In the genomic region with DNA sequence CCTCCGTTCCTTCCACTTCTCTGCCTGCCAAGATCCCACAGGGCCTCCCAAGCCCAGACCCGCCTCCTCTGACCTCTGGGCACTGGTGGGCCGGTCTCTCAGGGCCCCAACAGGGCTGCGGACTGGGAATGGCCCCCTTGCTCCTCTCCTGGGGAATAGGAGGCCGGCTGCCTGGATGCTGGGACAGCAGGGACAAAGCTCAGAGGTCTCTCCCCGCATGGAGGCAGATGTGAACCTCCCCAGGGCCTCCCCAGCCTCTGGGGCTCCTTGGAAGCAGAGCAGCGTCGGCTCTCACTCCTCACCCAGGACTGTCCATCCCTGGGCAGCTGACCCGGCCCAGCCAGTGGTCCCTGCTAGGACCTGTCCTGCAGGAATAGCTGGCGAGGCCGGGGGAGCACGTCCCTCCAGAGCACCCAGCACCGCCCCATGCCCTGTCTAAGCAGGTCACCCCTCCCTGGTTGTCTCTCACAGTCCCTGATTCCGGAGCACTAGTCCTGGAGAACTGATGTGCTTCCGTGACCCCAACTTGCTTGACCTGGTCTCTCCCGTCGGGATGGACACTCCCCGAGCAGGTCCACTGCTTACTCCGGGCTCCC, we compare ENCODE assay signal across 2 cellular contexts.
TF ChIP-seq lines count a peak whose summit lies in the region.

No MANE protein-coding gene starts in this region.

TF ChIP-seq in SK-N-SH, 30 proteins besides CTCF, POLR2A, EP300 and RAD21 (continued from another document):
- TF ChIP-seq, protein P1, sequence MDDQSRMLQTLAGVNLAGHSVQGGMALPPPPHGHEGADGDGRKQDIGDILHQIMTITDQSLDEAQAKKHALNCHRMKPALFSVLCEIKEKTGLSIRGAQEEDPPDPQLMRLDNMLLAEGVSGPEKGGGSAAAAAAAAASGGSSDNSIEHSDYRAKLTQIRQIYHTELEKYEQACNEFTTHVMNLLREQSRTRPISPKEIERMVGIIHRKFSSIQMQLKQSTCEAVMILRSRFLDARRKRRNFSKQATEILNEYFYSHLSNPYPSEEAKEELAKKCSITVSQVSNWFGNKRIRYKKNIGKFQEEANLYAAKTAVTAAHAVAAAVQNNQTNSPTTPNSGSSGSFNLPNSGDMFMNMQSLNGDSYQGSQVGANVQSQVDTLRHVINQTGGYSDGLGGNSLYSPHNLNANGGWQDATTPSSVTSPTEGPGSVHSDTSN (IDR thresholded peaks at IDR 0.05): no peak
- no peak for TF ChIP-seq RFX5 (IDR thresholded peaks at IDR 0.05; ENCODE audit: low read length)
- no peak for TF ChIP-seq RXRA (IDR thresholded peaks at IDR 0.05; ENCODE audit: borderline replicate concordance, low read depth)
- no peak for TF ChIP-seq NRF1 (IDR thresholded peaks at IDR 0.05; ENCODE audit: low read depth, low read length)
- TF ChIP-seq GATA2 (CRISPR knock-in tag; IDR thresholded peaks at IDR 0.05): no peak
- no peak for TF ChIP-seq ELF1 (IDR thresholded peaks at IDR 0.05)
- TF ChIP-seq, protein P2, sequence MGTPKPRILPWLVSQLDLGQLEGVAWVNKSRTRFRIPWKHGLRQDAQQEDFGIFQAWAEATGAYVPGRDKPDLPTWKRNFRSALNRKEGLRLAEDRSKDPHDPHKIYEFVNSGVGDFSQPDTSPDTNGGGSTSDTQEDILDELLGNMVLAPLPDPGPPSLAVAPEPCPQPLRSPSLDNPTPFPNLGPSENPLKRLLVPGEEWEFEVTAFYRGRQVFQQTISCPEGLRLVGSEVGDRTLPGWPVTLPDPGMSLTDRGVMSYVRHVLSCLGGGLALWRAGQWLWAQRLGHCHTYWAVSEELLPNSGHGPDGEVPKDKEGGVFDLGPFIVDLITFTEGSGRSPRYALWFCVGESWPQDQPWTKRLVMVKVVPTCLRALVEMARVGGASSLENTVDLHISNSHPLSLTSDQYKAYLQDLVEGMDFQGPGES (IDR thresholded peaks at IDR 0.05; ENCODE audit: low read depth, low read length): no peak
- TF ChIP-seq, protein P3, sequence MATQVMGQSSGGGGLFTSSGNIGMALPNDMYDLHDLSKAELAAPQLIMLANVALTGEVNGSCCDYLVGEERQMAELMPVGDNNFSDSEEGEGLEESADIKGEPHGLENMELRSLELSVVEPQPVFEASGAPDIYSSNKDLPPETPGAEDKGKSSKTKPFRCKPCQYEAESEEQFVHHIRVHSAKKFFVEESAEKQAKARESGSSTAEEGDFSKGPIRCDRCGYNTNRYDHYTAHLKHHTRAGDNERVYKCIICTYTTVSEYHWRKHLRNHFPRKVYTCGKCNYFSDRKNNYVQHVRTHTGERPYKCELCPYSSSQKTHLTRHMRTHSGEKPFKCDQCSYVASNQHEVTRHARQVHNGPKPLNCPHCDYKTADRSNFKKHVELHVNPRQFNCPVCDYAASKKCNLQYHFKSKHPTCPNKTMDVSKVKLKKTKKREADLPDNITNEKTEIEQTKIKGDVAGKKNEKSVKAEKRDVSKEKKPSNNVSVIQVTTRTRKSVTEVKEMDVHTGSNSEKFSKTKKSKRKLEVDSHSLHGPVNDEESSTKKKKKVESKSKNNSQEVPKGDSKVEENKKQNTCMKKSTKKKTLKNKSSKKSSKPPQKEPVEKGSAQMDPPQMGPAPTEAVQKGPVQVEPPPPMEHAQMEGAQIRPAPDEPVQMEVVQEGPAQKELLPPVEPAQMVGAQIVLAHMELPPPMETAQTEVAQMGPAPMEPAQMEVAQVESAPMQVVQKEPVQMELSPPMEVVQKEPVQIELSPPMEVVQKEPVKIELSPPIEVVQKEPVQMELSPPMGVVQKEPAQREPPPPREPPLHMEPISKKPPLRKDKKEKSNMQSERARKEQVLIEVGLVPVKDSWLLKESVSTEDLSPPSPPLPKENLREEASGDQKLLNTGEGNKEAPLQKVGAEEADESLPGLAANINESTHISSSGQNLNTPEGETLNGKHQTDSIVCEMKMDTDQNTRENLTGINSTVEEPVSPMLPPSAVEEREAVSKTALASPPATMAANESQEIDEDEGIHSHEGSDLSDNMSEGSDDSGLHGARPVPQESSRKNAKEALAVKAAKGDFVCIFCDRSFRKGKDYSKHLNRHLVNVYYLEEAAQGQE (IDR thresholded peaks at IDR 0.05; ENCODE audit: low read depth, low read length): no peak

TF ChIP-seq in SK-N-SH treated with all-trans-retinoic acid at 6 μM for 48 hours, 23 proteins besides CTCF, POLR2A, EP300 and RAD21 (continued from another document):
- TF ChIP-seq, protein P4, sequence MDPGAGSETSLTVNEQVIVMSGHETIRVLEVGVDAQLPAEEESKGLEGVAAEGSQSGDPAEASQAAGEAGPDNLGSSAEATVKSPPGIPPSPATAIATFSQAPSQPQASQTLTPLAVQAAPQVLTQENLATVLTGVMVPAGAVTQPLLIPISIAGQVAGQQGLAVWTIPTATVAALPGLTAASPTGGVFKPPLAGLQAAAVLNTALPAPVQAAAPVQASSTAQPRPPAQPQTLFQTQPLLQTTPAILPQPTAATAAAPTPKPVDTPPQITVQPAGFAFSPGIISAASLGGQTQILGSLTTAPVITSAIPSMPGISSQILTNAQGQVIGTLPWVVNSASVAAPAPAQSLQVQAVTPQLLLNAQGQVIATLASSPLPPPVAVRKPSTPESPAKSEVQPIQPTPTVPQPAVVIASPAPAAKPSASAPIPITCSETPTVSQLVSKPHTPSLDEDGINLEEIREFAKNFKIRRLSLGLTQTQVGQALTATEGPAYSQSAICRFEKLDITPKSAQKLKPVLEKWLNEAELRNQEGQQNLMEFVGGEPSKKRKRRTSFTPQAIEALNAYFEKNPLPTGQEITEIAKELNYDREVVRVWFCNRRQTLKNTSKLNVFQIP (CRISPR knock-in tag; IDR thresholded peaks at IDR 0.05; ENCODE audit: borderline replicate concordance, low read depth): no peak
- no peak for TF ChIP-seq RARB (CRISPR knock-in tag; IDR thresholded peaks at IDR 0.05)
